20 cellular contexts compared by ENCODE assay signal in the genomic region with DNA sequence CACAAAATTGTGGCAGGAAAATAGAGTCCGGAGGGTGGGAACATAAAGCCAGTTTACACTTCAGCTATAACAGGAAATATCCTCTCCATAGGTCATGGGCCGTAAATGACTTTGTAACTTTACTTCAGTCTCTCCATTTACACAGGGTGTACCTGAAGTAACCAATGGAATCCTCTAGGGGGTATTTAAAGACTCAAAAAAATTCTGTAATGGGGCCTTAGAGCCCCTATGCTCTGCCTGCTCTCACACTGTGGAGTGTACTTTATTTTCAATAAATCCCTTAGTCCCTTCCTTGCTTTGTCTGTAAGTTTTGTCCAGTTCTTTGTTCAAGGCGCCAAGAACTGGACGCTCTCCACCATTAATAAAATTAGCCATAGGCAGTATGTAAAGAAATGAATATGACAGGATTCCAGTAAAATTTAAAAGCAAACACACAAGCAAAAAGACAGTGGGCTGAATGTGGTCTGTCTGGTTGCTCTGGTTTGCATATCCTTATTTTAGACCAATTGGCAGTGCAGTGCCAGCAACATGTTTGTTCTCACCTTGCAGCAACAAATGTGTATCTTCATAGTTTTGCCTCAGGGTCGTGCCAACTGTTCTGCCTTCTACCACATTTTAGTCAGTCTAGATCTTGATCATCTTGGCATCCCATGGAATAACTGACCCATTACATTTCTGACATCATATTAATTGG.
A peak's percentile ranks its signal among the peaks of the same experiment; 100 is the strongest.
DNase-seq lines count a peak whose midpoint lies in the region; ATAC-seq and TF ChIP-seq lines count a peak whose summit lies in the region.
"Had no signal": no experiment of that assay in that cellular context is flagged by ENCODE, and none has a peak within 500 bp of the region (broad histone marks: within the 10 kb centered on the region; RNA-seq: fewer than 3 reads in every experiment).

No MANE protein-coding gene starts in this region.

- H3K4me1 ChIP-seq in SK-N-SH (ENCODE audit: control insufficient read depth in 1 of 2, insufficient read depth in 2 of 2, low read depth in 1 of 2, low read length in 1 of 2) = no peaks in the 10 kb centered on the region

- no peaks in the 10 kb centered on the region for H3K36me3 ChIP-seq in SK-N-SH (replicated peaks in 1 of 2; ENCODE audit: control insufficient read depth in 1 of 2, insufficient read depth in 2 of 2, low read length in 1 of 2)
- H3K36me3 ChIP-seq: MG63, SJCRH30 had no signal

- H3K4me1 Mint-ChIP-seq in endothelial cell (ENCODE audit: unreplicated experiment) (peaks cover 5% of the 10 kb centered on the region), progenitor cell of endocrine pancreas (ENCODE audit: low read depth) (peaks cover 18% of the 10 kb centered on the region)

- ATAC-seq in SK-N-SH treated with all-trans-retinoic acid at 6 μM for 48 hours = no peak
- ATAC-seq: CD8-positive, alpha-beta T cell had no signal

- no peak overlapping the region for H3K27ac Mint-ChIP-seq in endothelial cell (ENCODE audit: unreplicated experiment)
- no peak overlapping the region for H3K27ac Mint-ChIP-seq in progenitor cell of endocrine pancreas
- H3K27ac Mint-ChIP-seq: CD8-positive, alpha-beta T cell; HFFc6 had no signal

- H3F3A ChIP-seq in SK-N-SH (replicated peaks; ENCODE audit: insufficient read depth) = no peaks in the 10 kb centered on the region

- CTCF ChIA-PET in SK-N-SH (lab: Yijun Ruan, JAX) = no interaction called here

- no peak overlapping the region for H2AFZ ChIP-seq in SK-N-SH (ENCODE audit: low read depth)
- H2AFZ ChIP-seq: PC-9 had no signal

- H4K20me1 ChIP-seq in SK-N-SH (ENCODE audit: insufficient read depth) = no peaks in the 10 kb centered on the region

- no peak for TF ChIP-seq RAD21 in SK-N-SH (IDR thresholded peaks at IDR 0.05; ENCODE audit: low read length)

- H3K27me3 ChIP-seq in SK-N-SH (ENCODE audit: insufficient read depth) = no peaks in the 10 kb centered on the region
- H3K27me3 ChIP-seq: MG63, SJCRH30 had no signal

- no peak overlapping the region for H3K4me2 ChIP-seq in SK-N-SH
- H3K4me2 ChIP-seq: PC-9 had no signal

- no peaks in the 10 kb centered on the region for H3K9me2 ChIP-seq in SK-N-SH

- H3K4me3 Mint-ChIP-seq in endothelial cell (ENCODE audit: unreplicated experiment) = no peak overlapping the region
- H3K4me3 Mint-ChIP-seq in progenitor cell of endocrine pancreas (ENCODE audit: low read depth) = no peak overlapping the region
- H3K4me3 Mint-ChIP-seq: CD8-positive, alpha-beta T cell; HFFc6 had no signal

- TF ChIP-seq EP300 in SK-N-SH (IDR thresholded peaks at IDR 0.05; ENCODE audit: borderline replicate concordance in 1 of 2, low read depth in 1 of 2, low read length in 1 of 2) = no peak

- no peak overlapping the region for H3K4me3 ChIP-seq in SK-N-SH (ENCODE audit: low read depth in 2 of 2, low read length in 1 of 2)
- H3K4me3 ChIP-seq: MG63, PC-9, SJCRH30 had no signal

- no peak overlapping the region for H3K27ac ChIP-seq in SK-N-SH (ENCODE audit: low read depth in 2 of 2, low read length in 1 of 2)
- H3K27ac ChIP-seq: PC-9, SJCRH30 had no signal

- no peaks in the 10 kb centered on the region for H3K79me2 ChIP-seq in SK-N-SH (ENCODE audit: insufficient read depth)

- H3K36me3 Mint-ChIP-seq in endothelial cell (ENCODE audit: low read depth, unreplicated experiment) (no peaks in the 10 kb centered on the region), progenitor cell of endocrine pancreas (ENCODE audit: insufficient read depth) (peaks cover 8% of the 10 kb centered on the region)
- H3K36me3 Mint-ChIP-seq: CD8-positive, alpha-beta T cell had no signal

- DNase-seq in SK-N-SH = no peak
- peak; percentile 3 for DNase-seq in NCI-H69 (lab: John Stamatoyannopoulos, UW)
- DNase-seq in endothelial cell (ENCODE audit: low spot score) = no peak
- DNase-seq in progenitor cell of endocrine pancreas (ENCODE audit: low spot score, unreplicated experiment) = no peak
- DNase-seq in activated CD4-positive, alpha-beta T cell treated with anti-CD3 and anti-CD28 coated beads for 4 hours = no peak
- DNase-seq in ecto neural progenitor cell (ENCODE audit: low spot score) = no peak
- DNase-seq in effector CD4-positive, alpha-beta T cell = no peak
- DNase-seq: 8988T; CD8-positive, alpha-beta T cell; DMS79; HFFc6; KBM-7; MG63; NCI-H1105; NCI-H1694 treated with DMSO at 0.1 percent for 48 hours; NCI-H345; NK-92 treated with Interleukin-12 subunit alpha and Interleukin-12 subunit beta, amount 100 ng/mL, for 24 hours; PC-9; SJCRH30 had no signal

- H3K9me3 Mint-ChIP-seq in endothelial cell (ENCODE audit: unreplicated experiment) (no peaks in the 10 kb centered on the region), progenitor cell of endocrine pancreas (ENCODE audit: low read depth) (peaks cover 19% of the 10 kb centered on the region)

- TF ChIP-seq CTCF in SK-N-SH (IDR thresholded peaks at IDR 0.05) (peak; percentile 16; the same call in 1 of the 2 replicates), endothelial cell (IDR thresholded peaks at IDR 0.05; ENCODE audit: unreplicated experiment) (peak; percentile 8), progenitor cell of endocrine pancreas (IDR thresholded peaks at IDR 0.05; ENCODE audit: unreplicated experiment) (peak; percentile 21)

- H3K27me3 Mint-ChIP-seq in endothelial cell (ENCODE audit: unreplicated experiment) = peaks cover 4% of the 10 kb centered on the region
- no peaks in the 10 kb centered on the region for H3K27me3 Mint-ChIP-seq in progenitor cell of endocrine pancreas

- POLR2A ChIA-PET in SK-N-SH (lab: Yijun Ruan, JAX) = no interaction called here

- WGBS in SK-N-SH (ENCODE audit: low lambda C conversion rate) = 59% methylated on average over 5 of the region's 5 CpGs

- H3K9me3 ChIP-seq in SK-N-SH = no peaks in the 10 kb centered on the region
- H3K9me3 ChIP-seq: MG63, SJCRH30 had no signal

- no peak overlapping the region for H3K9ac ChIP-seq in SK-N-SH

TF ChIP-seq in SK-N-SH, 30 proteins besides CTCF, POLR2A, EP300 and RAD21 (continues in another document):
- no peak for TF ChIP-seq MEF2A (IDR thresholded peaks at IDR 0.05; ENCODE audit: borderline replicate concordance, low read depth)
- no peak for TF ChIP-seq SIN3A (IDR thresholded peaks at IDR 0.05; ENCODE audit: borderline replicate concordance, low read depth, low read length)
- TF ChIP-seq, protein P1, sequence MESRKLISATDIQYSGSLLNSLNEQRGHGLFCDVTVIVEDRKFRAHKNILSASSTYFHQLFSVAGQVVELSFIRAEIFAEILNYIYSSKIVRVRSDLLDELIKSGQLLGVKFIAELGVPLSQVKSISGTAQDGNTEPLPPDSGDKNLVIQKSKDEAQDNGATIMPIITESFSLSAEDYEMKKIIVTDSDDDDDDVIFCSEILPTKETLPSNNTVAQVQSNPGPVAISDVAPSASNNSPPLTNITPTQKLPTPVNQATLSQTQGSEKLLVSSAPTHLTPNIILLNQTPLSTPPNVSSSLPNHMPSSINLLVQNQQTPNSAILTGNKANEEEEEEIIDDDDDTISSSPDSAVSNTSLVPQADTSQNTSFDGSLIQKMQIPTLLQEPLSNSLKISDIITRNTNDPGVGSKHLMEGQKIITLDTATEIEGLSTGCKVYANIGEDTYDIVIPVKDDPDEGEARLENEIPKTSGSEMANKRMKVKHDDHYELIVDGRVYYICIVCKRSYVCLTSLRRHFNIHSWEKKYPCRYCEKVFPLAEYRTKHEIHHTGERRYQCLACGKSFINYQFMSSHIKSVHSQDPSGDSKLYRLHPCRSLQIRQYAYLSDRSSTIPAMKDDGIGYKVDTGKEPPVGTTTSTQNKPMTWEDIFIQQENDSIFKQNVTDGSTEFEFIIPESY (IDR thresholded peaks at IDR 0.05; ENCODE audit: borderline replicate concordance, low read depth) = no peak
- TF ChIP-seq NRF1 (IDR thresholded peaks at IDR 0.05; ENCODE audit: low read depth, low read length) = no peak
- TF ChIP-seq POLR2AphosphoS5 (IDR thresholded peaks at IDR 0.05; ENCODE audit: low read depth, low read length) = no peak
- TF ChIP-seq ELF1 (IDR thresholded peaks at IDR 0.05) = no peak
- no peak for TF ChIP-seq FOXJ3 (CRISPR knock-in tag; IDR thresholded peaks at IDR 0.05)
- no peak for TF ChIP-seq FOSL2 (IDR thresholded peaks at IDR 0.05; ENCODE audit: borderline replicate concordance, low read depth)

TF ChIP-seq in SK-N-SH treated with all-trans-retinoic acid at 6 μM for 48 hours, 23 proteins besides CTCF, POLR2A, EP300 and RAD21 (continues in another document):
- TF ChIP-seq ARNTL (CRISPR knock-in tag; IDR thresholded peaks at IDR 0.05; ENCODE audit: borderline replicate concordance, low read depth) = no peak
- TF ChIP-seq, protein P2, sequence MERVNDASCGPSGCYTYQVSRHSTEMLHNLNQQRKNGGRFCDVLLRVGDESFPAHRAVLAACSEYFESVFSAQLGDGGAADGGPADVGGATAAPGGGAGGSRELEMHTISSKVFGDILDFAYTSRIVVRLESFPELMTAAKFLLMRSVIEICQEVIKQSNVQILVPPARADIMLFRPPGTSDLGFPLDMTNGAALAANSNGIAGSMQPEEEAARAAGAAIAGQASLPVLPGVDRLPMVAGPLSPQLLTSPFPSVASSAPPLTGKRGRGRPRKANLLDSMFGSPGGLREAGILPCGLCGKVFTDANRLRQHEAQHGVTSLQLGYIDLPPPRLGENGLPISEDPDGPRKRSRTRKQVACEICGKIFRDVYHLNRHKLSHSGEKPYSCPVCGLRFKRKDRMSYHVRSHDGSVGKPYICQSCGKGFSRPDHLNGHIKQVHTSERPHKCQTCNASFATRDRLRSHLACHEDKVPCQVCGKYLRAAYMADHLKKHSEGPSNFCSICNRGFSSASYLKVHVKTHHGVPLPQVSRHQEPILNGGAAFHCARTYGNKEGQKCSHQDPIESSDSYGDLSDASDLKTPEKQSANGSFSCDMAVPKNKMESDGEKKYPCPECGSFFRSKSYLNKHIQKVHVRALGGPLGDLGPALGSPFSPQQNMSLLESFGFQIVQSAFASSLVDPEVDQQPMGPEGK (CRISPR knock-in tag; IDR thresholded peaks at IDR 0.05; ENCODE audit: borderline replicate concordance) = no peak
- no peak for TF ChIP-seq BACH2 (CRISPR knock-in tag; IDR thresholded peaks at IDR 0.05; ENCODE audit: borderline replicate concordance)
- no peak for TF ChIP-seq ZC3H10 (CRISPR knock-in tag; IDR thresholded peaks at IDR 0.05)
- no peak for TF ChIP-seq ZNF565 (CRISPR knock-in tag; conservative IDR thresholded peaks at IDR 0.05; ENCODE audit: low read depth)
- TF ChIP-seq ZNF8 (CRISPR knock-in tag; IDR thresholded peaks at IDR 0.05) = no peak
